Comparison of ENCODE assay signal across 1 cellular context in the genomic region with DNA sequence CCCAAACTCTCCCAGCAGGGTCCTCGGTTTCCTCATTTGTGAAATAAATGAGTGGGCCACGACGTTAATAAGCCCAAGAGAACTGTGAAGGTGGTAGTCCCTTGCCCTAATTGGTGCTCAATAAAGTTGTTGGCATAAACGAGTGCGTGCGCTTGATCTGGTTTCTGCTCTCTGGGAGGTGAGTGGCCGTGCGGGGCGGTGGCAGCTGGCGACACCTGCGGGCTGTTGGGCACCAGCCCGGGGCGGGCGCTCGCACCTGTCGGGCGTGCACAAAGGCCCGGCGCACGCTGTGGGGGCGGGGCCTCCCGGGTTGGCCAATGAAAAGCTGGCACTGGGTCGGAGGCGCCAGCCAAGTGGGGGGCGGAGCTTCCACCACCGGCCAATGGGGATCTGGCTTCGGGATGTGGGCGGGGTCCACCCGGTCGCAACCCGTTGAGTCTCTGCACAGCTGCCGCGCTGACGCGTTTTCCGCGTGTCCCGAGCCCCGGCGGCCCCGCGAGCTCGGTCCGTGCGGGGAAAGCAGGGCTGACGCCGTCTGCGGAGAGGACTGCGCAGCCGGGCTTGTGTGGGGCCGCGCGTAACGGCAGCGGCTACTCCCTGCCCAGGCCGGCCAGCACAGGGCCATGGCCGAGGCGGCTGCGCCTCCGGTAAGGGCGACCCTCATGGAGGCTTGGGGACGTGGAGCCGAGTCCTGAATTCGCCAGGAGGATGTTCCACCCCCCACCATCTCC.
TF ChIP-seq lines count a peak whose summit lies in the region.

No MANE protein-coding gene starts in this region.

TF ChIP-seq in H1, 55 proteins besides CTCF, POLR2A, EP300 and RAD21:
- TF ChIP-seq POU5F1 (IDR thresholded peaks at IDR 0.05; ENCODE audit: low read depth, low read length): no peak
- TF ChIP-seq SP2 (IDR thresholded peaks at IDR 0.05; ENCODE audit: low read length): no peak
- TF ChIP-seq, protein P1, sequence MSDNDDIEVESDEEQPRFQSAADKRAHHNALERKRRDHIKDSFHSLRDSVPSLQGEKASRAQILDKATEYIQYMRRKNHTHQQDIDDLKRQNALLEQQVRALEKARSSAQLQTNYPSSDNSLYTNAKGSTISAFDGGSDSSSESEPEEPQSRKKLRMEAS (IDR thresholded peaks at IDR 0.05): peak; percentile 95
- TF ChIP-seq EZH2 (IDR thresholded peaks at IDR 0.05; ENCODE audit: low read depth, low read length, severe bottlenecking): no peak
- TF ChIP-seq BCL11A (IDR thresholded peaks at IDR 0.05; ENCODE audit: low read depth in 2 of 2, low read length in 2 of 2): no peak
- no peak for TF ChIP-seq ZNF274 (IDR thresholded peaks at IDR 0.05; ENCODE audit: borderline replicate concordance, extremely low read depth, low read length)
- no peak for TF ChIP-seq TEAD4 (IDR thresholded peaks at IDR 0.05; ENCODE audit: low read depth, low read length)
- TF ChIP-seq, protein P2, sequence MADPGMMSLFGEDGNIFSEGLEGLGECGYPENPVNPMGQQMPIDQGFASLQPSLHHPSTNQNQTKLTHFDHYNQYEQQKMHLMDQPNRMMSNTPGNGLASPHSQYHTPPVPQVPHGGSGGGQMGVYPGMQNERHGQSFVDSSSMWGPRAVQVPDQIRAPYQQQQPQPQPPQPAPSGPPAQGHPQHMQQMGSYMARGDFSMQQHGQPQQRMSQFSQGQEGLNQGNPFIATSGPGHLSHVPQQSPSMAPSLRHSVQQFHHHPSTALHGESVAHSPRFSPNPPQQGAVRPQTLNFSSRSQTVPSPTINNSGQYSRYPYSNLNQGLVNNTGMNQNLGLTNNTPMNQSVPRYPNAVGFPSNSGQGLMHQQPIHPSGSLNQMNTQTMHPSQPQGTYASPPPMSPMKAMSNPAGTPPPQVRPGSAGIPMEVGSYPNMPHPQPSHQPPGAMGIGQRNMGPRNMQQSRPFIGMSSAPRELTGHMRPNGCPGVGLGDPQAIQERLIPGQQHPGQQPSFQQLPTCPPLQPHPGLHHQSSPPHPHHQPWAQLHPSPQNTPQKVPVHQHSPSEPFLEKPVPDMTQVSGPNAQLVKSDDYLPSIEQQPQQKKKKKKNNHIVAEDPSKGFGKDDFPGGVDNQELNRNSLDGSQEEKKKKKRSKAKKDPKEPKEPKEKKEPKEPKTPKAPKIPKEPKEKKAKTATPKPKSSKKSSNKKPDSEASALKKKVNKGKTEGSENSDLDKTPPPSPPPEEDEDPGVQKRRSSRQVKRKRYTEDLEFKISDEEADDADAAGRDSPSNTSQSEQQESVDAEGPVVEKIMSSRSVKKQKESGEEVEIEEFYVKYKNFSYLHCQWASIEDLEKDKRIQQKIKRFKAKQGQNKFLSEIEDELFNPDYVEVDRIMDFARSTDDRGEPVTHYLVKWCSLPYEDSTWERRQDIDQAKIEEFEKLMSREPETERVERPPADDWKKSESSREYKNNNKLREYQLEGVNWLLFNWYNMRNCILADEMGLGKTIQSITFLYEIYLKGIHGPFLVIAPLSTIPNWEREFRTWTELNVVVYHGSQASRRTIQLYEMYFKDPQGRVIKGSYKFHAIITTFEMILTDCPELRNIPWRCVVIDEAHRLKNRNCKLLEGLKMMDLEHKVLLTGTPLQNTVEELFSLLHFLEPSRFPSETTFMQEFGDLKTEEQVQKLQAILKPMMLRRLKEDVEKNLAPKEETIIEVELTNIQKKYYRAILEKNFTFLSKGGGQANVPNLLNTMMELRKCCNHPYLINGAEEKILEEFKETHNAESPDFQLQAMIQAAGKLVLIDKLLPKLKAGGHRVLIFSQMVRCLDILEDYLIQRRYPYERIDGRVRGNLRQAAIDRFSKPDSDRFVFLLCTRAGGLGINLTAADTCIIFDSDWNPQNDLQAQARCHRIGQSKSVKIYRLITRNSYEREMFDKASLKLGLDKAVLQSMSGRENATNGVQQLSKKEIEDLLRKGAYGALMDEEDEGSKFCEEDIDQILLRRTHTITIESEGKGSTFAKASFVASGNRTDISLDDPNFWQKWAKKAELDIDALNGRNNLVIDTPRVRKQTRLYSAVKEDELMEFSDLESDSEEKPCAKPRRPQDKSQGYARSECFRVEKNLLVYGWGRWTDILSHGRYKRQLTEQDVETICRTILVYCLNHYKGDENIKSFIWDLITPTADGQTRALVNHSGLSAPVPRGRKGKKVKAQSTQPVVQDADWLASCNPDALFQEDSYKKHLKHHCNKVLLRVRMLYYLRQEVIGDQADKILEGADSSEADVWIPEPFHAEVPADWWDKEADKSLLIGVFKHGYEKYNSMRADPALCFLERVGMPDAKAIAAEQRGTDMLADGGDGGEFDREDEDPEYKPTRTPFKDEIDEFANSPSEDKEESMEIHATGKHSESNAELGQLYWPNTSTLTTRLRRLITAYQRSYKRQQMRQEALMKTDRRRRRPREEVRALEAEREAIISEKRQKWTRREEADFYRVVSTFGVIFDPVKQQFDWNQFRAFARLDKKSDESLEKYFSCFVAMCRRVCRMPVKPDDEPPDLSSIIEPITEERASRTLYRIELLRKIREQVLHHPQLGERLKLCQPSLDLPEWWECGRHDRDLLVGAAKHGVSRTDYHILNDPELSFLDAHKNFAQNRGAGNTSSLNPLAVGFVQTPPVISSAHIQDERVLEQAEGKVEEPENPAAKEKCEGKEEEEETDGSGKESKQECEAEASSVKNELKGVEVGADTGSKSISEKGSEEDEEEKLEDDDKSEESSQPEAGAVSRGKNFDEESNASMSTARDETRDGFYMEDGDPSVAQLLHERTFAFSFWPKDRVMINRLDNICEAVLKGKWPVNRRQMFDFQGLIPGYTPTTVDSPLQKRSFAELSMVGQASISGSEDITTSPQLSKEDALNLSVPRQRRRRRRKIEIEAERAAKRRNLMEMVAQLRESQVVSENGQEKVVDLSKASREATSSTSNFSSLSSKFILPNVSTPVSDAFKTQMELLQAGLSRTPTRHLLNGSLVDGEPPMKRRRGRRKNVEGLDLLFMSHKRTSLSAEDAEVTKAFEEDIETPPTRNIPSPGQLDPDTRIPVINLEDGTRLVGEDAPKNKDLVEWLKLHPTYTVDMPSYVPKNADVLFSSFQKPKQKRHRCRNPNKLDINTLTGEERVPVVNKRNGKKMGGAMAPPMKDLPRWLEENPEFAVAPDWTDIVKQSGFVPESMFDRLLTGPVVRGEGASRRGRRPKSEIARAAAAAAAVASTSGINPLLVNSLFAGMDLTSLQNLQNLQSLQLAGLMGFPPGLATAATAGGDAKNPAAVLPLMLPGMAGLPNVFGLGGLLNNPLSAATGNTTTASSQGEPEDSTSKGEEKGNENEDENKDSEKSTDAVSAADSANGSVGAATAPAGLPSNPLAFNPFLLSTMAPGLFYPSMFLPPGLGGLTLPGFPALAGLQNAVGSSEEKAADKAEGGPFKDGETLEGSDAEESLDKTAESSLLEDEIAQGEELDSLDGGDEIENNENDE (IDR thresholded peaks at IDR 0.05; ENCODE audit: insufficient replicate concordance, low read length): no peak
- no peak for TF ChIP-seq EGR1 (IDR thresholded peaks at IDR 0.05; ENCODE audit: borderline replicate concordance, low read depth, low read length)
- peak; percentile 68 for TF ChIP-seq CREB1 (IDR thresholded peaks at IDR 0.05)
- TF ChIP-seq, protein P3, sequence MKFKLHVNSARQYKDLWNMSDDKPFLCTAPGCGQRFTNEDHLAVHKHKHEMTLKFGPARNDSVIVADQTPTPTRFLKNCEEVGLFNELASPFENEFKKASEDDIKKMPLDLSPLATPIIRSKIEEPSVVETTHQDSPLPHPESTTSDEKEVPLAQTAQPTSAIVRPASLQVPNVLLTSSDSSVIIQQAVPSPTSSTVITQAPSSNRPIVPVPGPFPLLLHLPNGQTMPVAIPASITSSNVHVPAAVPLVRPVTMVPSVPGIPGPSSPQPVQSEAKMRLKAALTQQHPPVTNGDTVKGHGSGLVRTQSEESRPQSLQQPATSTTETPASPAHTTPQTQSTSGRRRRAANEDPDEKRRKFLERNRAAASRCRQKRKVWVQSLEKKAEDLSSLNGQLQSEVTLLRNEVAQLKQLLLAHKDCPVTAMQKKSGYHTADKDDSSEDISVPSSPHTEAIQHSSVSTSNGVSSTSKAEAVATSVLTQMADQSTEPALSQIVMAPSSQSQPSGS (IDR thresholded peaks at IDR 0.05; ENCODE audit: low read length): no peak; the same call in 1 of the 2 replicates
- TF ChIP-seq KDM1A (IDR thresholded peaks at IDR 0.05; ENCODE audit: borderline replicate concordance, low read length): no peak
- TF ChIP-seq SUZ12 (IDR thresholded peaks at IDR 0.05; ENCODE audit: low read length): no peak
- TF ChIP-seq CHD1 (IDR thresholded peaks at IDR 0.05; ENCODE audit: low read depth, low read length): no peak
- 0 out of 2 replicates have a peak, but pooled peaks have one; percentile 50 for TF ChIP-seq RBBP5 (IDR thresholded peaks at IDR 0.05; ENCODE audit: borderline replicate concordance, low read depth, low read length)
- peak; percentile 17; the same call in 1 of the 2 replicates for TF ChIP-seq BACH1 (IDR thresholded peaks at IDR 0.05; ENCODE audit: low read length)
- TF ChIP-seq KDM5A (IDR thresholded peaks at IDR 0.05; ENCODE audit: low read length): no peak
- TF ChIP-seq SP1 (IDR thresholded peaks at IDR 0.05; ENCODE audit: low read depth, low read length): peak; percentile 80; the same call in 1 of the 2 replicates
- TF ChIP-seq SP4 (IDR thresholded peaks at IDR 0.05; ENCODE audit: low read length): peak; percentile 58; the same call in 1 of the 2 replicates
- peak; percentile 53; the same call in 1 of the 2 replicates for TF ChIP-seq TBP (IDR thresholded peaks at IDR 0.05; ENCODE audit: low read depth, low read length)
- TF ChIP-seq TAF7 (optimal IDR thresholded peaks at IDR 0.05; ENCODE audit: borderline replicate concordance, low read depth, low read length): peak; percentile 40
- TF ChIP-seq TCF12 (IDR thresholded peaks at IDR 0.05; ENCODE audit: low read depth, low read length): peak; percentile 70; the same call in 1 of the 2 replicates
- no peak for TF ChIP-seq GTF2F1 (IDR thresholded peaks at IDR 0.05; ENCODE audit: borderline replicate concordance, low read depth, low read length)
- no peak for TF ChIP-seq NANOG (IDR thresholded peaks at IDR 0.05; ENCODE audit: insufficient read depth, low read depth, low read length, poor library complexity, severe bottlenecking)
- peak; percentile 53; the same call in 1 of the 2 replicates for TF ChIP-seq PHF8 (conservative IDR thresholded peaks at IDR 0.05; ENCODE audit: low read depth, low read length)
- TF ChIP-seq RNF2 (IDR thresholded peaks at IDR 0.05; ENCODE audit: borderline replicate concordance, low read depth, low read length, missing control alignments, poor library complexity, severe bottlenecking): no peak
- TF ChIP-seq, protein P4, sequence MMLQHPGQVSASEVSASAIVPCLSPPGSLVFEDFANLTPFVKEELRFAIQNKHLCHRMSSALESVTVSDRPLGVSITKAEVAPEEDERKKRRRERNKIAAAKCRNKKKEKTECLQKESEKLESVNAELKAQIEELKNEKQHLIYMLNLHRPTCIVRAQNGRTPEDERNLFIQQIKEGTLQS (IDR thresholded peaks at IDR 0.05; ENCODE audit: insufficient read depth, low read depth, low read length): no peak
- no peak for TF ChIP-seq RFX5 (IDR thresholded peaks at IDR 0.05; ENCODE audit: borderline replicate concordance, low read depth, low read length)
- no peak for TF ChIP-seq CBX8 (IDR thresholded peaks at IDR 0.05; ENCODE audit: borderline replicate concordance, low read depth, low read length)
- no peak for TF ChIP-seq CTBP2 (IDR thresholded peaks at IDR 0.05; ENCODE audit: borderline replicate concordance, insufficient read depth, insufficient read length, low read length)
- TF ChIP-seq GABPA (IDR thresholded peaks at IDR 0.05; ENCODE audit: borderline replicate concordance, insufficient read depth, low read length): no peak
- TF ChIP-seq, protein P5, sequence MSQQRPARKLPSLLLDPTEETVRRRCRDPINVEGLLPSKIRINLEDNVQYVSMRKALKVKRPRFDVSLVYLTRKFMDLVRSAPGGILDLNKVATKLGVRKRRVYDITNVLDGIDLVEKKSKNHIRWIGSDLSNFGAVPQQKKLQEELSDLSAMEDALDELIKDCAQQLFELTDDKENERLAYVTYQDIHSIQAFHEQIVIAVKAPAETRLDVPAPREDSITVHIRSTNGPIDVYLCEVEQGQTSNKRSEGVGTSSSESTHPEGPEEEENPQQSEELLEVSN (IDR thresholded peaks at IDR 0.05): peak; percentile 85
- TF ChIP-seq YY1 (IDR thresholded peaks at IDR 0.05; ENCODE audit: low read depth, low read length): no peak
- TF ChIP-seq MAFK (IDR thresholded peaks at IDR 0.05; ENCODE audit: low read depth, low read length): no peak
- no peak for TF ChIP-seq SRF (IDR thresholded peaks at IDR 0.05; ENCODE audit: low read depth, low read length)
- no peak for TF ChIP-seq FOSL1 (IDR thresholded peaks at IDR 0.05; ENCODE audit: insufficient read depth, low read depth, low read length)
- no peak for TF ChIP-seq SIX5 (IDR thresholded peaks at IDR 0.05; ENCODE audit: low read depth, low read length)
- TF ChIP-seq KDM4A (IDR thresholded peaks at IDR 0.05; ENCODE audit: low read depth, low read length, severe bottlenecking): peak; percentile 90
- peak; percentile 49; the same call in 1 of the 2 replicates for TF ChIP-seq TAF1 (IDR thresholded peaks at IDR 0.05; ENCODE audit: low read depth, low read length)
- peak; percentile 64 for TF ChIP-seq POLR2AphosphoS5 (IDR thresholded peaks at IDR 0.05; ENCODE audit: low read depth, low read length)
- TF ChIP-seq HDAC2 (IDR thresholded peaks at IDR 0.05; ENCODE audit: borderline replicate concordance in 1 of 2, low read depth in 2 of 2, low read length in 2 of 2): no peak
- TF ChIP-seq CHD2 (IDR thresholded peaks at IDR 0.05; ENCODE audit: low read length): no peak
- no peak for TF ChIP-seq RXRA (IDR thresholded peaks at IDR 0.05; ENCODE audit: insufficient read depth, low read depth, low read length)
- TF ChIP-seq CBX5 (IDR thresholded peaks at IDR 0.05; ENCODE audit: low read depth, low read length): no peak
- TF ChIP-seq JUND (IDR thresholded peaks at IDR 0.05; ENCODE audit: low read length): no peak
- peak; percentile 26 for TF ChIP-seq ASH2L (IDR thresholded peaks at IDR 0.05; ENCODE audit: low read length)
- TF ChIP-seq, protein P6, sequence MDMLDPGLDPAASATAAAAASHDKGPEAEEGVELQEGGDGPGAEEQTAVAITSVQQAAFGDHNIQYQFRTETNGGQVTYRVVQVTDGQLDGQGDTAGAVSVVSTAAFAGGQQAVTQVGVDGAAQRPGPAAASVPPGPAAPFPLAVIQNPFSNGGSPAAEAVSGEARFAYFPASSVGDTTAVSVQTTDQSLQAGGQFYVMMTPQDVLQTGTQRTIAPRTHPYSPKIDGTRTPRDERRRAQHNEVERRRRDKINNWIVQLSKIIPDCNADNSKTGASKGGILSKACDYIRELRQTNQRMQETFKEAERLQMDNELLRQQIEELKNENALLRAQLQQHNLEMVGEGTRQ (IDR thresholded peaks at IDR 0.05; ENCODE audit: low read length): no peak
- no peak for TF ChIP-seq SIN3A (conservative IDR thresholded peaks at IDR 0.05 in 1 of 2, IDR thresholded peaks at IDR 0.05 in 1 of 2; ENCODE audit: low read depth in 1 of 2, low read length in 2 of 2)
- TF ChIP-seq JUN (IDR thresholded peaks at IDR 0.05; ENCODE audit: low read depth, low read length): no peak
- no peak for TF ChIP-seq SIRT6 (IDR thresholded peaks at IDR 0.05; ENCODE audit: low read length)
- no peak for TF ChIP-seq SAP30 (IDR thresholded peaks at IDR 0.05; ENCODE audit: insufficient read depth, insufficient replicate concordance, low read length)
- TF ChIP-seq NRF1 (IDR thresholded peaks at IDR 0.05; ENCODE audit: low read depth, low read length): no peak
- TF ChIP-seq CEBPB (IDR thresholded peaks at IDR 0.05; ENCODE audit: low read depth, low read length): no peak
- no peak for TF ChIP-seq HDAC6 (IDR thresholded peaks at IDR 0.05; ENCODE audit: low read depth, low read length)
- no peak for TF ChIP-seq BRCA1 (IDR thresholded peaks at IDR 0.05; ENCODE audit: low read depth, low read length)
TF ChIP-seq in H1: peak in this region for 15.
